In genomic region chrX:15663439-15663838, GRCh38 we compare ENCODE assay signal across 21 cellular contexts. TPM values are rescaled to one million over a fixed set of nuclear protein-coding genes. Genes with fewer than 3 reads are reported as not detected.
DNase-seq lines count a peak whose midpoint lies in the region; ATAC-seq, FAIRE-seq and TF ChIP-seq lines count a peak whose summit lies in the region.
"Had no signal": no experiment of that assay in that cellular context is flagged by ENCODE, and none has a peak within 500 bp of the region (broad histone marks: within the 10 kb centered on the region; RNA-seq: fewer than 3 reads in every experiment).

No MANE protein-coding gene starts in this region.

- FAIRE-seq in A549 (lab: Jason Lieb, UNC) = no peak
- FAIRE-seq: GM12891, GM19239, H1 had no signal

- H2AFZ ChIP-seq in PC-9 (no peak overlapping the region), hepatocyte (no peak overlapping the region)

- TF ChIP-seq RAD21 in A549 (conservative IDR thresholded peaks at IDR 0.05 in 1 of 2, IDR thresholded peaks at IDR 0.05 in 1 of 2) = no peak

- no peaks in the 10 kb centered on the region for H3K9me3 ChIP-seq in A549
- H3K9me3 ChIP-seq in PC-9 (ENCODE audit: insufficient read depth, low read depth) = no peaks in the 10 kb centered on the region
- no peaks in the 10 kb centered on the region for H3K9me3 ChIP-seq in endocrine pancreas (ENCODE audit: control insufficient read depth, low read length)
- no peaks in the 10 kb centered on the region for H3K9me3 ChIP-seq in hepatocyte (ENCODE audit: low read depth)
- H3K9me3 ChIP-seq in thyroid gland = no peaks in the 10 kb centered on the region
- H3K9me3 ChIP-seq: HAP-1 had no signal

- no peak overlapping the region for H3K9ac ChIP-seq in endocrine pancreas (ENCODE audit: control insufficient read depth, insufficient read depth, low read length)
- H3K9ac ChIP-seq: BLaER1 treated with 17β-estradiol and CSF1 and Interleukin-3, amounts not matched to agents 10 nM and 100 nM had no signal

- H3K36me3 ChIP-seq in PC-9 (ENCODE audit: low read depth) (no peaks in the 10 kb centered on the region), endocrine pancreas (ENCODE audit: control insufficient read depth, insufficient read depth, low read length) (no peaks in the 10 kb centered on the region), hepatocyte (replicated peaks; ENCODE audit: insufficient read depth, low read depth) (no peaks in the 10 kb centered on the region), thyroid gland (no peaks in the 10 kb centered on the region)
- H3K36me3 ChIP-seq: BLaER1 treated with 17β-estradiol and CSF1 and Interleukin-3, amounts not matched to agents 10 nM and 100 nM; HAP-1 had no signal

- no peak overlapping the region for H3K27ac ChIP-seq in A549
- peak overlapping the region; percentile 58 for H3K27ac ChIP-seq in PC-9
- H3K27ac ChIP-seq in hepatocyte = peak overlapping the region; percentile 89
- no peak overlapping the region for H3K27ac ChIP-seq in thyroid gland
- H3K27ac ChIP-seq: BLaER1 treated with 17β-estradiol and CSF1 and Interleukin-3, amounts not matched to agents 10 nM and 100 nM had no signal

- no peak for TF ChIP-seq EP300 in A549 (IDR thresholded peaks at IDR 0.05)

- no peaks in the 10 kb centered on the region for H3K27me3 ChIP-seq in PC-9 (ENCODE audit: insufficient read depth, low read depth)
- no peaks in the 10 kb centered on the region for H3K27me3 ChIP-seq in endocrine pancreas (ENCODE audit: control insufficient read depth, insufficient read depth, low read length)
- H3K27me3 ChIP-seq in hepatocyte = no peaks in the 10 kb centered on the region
- no peaks in the 10 kb centered on the region for H3K27me3 ChIP-seq in thyroid gland

- H3K9me2 ChIP-seq in PC-9 (ENCODE audit: insufficient read depth) (no peaks in the 10 kb centered on the region), hepatocyte (replicated peaks; ENCODE audit: insufficient read depth) (no peaks in the 10 kb centered on the region)

- no peak for DNase-seq in A549 (ENCODE audit: low read depth in 1 of 2, low spot score in 1 of 2)
- peak in 1 of 2 experiments; percentile 81 for DNase-seq in PC-9
- no peak for DNase-seq in hepatocyte (ENCODE audit: low spot score)
- DNase-seq in NCI-H345 treated with DMSO at 0.1 percent for 48 hours (lab: John Stamatoyannopoulos, UW; ENCODE audit: unreplicated experiment) = no peak
- DNase-seq in activated naive CD4-positive, alpha-beta T cell treated with anti-CD3 and anti-CD28 coated beads, Interleukin-2, amount 50 U/mL, for 16 hours = no peak
- no peak for DNase-seq in thyroid gland
- DNase-seq: 8988T; ACHN; Calu3; CD4-positive, CD25-positive, alpha-beta regulatory T cell; DMS 273 treated with DMSO at 0.1 percent for 48 hours had no signal

- POLR2A ChIA-PET in A549 (lab: Yijun Ruan, JAX) (no interaction called here), PC-9 (lab: Charles Lee; ENCODE audit: unreplicated experiment) (no interaction called here)

- no peak overlapping the region for H3K4me3 ChIP-seq in A549
- H3K4me3 ChIP-seq in PC-9 = no peak overlapping the region
- H3K4me3 ChIP-seq in endocrine pancreas (ENCODE audit: control insufficient read depth, insufficient read depth, low read length) = peak overlapping the region; percentile 67
- H3K4me3 ChIP-seq in hepatocyte = no peak overlapping the region
- H3K4me3 ChIP-seq in thyroid gland (replicated peaks in 1 of 3) = no peak overlapping the region
- H3K4me3 ChIP-seq: BLaER1 treated with 17β-estradiol and CSF1 and Interleukin-3, amounts not matched to agents 10 nM and 100 nM; HAP-1 had no signal

- H3F3A ChIP-seq in PC-9 (ENCODE audit: insufficient read depth, low read depth) = no peaks in the 10 kb centered on the region

- TF ChIP-seq CTCF in A549 (IDR thresholded peaks at IDR 0.05) (no peak), PC-9 (conservative IDR thresholded peaks at IDR 0.05) (no peak), hepatocyte (IDR thresholded peaks at IDR 0.05; ENCODE audit: poor library complexity) (no peak), thyroid gland (IDR thresholded peaks at IDR 0.05) (no peak)

- CTCF ChIA-PET in A549 (lab: Yijun Ruan, JAX) = no interaction called here
- CTCF ChIA-PET in PC-9 (lab: Charles Lee) = no interaction called here

- H3K4me1 ChIP-seq in A549 (peaks cover 7% of the 10 kb centered on the region; the same call in 2 of the 3 replicates), PC-9 (replicated peaks; ENCODE audit: insufficient read depth) (peaks cover 21% of the 10 kb centered on the region), endocrine pancreas (ENCODE audit: control insufficient read depth, insufficient read depth, low read length) (peaks cover 4% of the 10 kb centered on the region), hepatocyte (ENCODE audit: insufficient read depth) (peaks cover 13% of the 10 kb centered on the region), thyroid gland (no peaks in the 10 kb centered on the region)
- H3K4me1 ChIP-seq: BLaER1 treated with 17β-estradiol and CSF1 and Interleukin-3, amounts not matched to agents 10 nM and 100 nM; HAP-1 had no signal

- H4K20me1 ChIP-seq in PC-9 (ENCODE audit: insufficient read depth) = no peaks in the 10 kb centered on the region
- H4K20me1 ChIP-seq in hepatocyte (ENCODE audit: insufficient read depth, poor library complexity, severe bottlenecking) = no peaks in the 10 kb centered on the region

- BruUV-seq in PC-9 (replicated peaks; lab: Mats Ljungman, UMichigan) = no TSS peak

- no peak for TF ChIP-seq POLR2A in A549 (IDR thresholded peaks at IDR 0.05; ENCODE audit: low read length)
- TF ChIP-seq POLR2A in thyroid gland (IDR thresholded peaks at IDR 0.05) = no peak

- intact Hi-C loops in PC-9 (cut with micrococcal nuclease; ENCODE audit: unreplicated experiment) (no loop called here), thyroid gland (cut with DNase I) (no loop called here)

- ATAC-seq in A549 (no peak), HG02970 (IDR thresholded peaks at IDR 0.05; ENCODE audit: low FRiP score, unreplicated experiment) (no peak)

- H3K79me2 ChIP-seq in PC-9 (ENCODE audit: low read depth) = no peaks in the 10 kb centered on the region
- no peaks in the 10 kb centered on the region for H3K79me2 ChIP-seq in hepatocyte

- 39% methylated on average over 1 of the region's 1 CpG for WGBS in A549 (ENCODE audit: missing lambda C conversion rate)
- 79% methylated on average over 1 of the region's 1 CpG for WGBS in hepatocyte (ENCODE audit: low lambda C conversion rate, missing lambda C conversion rate)
- WGBS in thyroid gland, 2 donors = 93 to 94% methylated on average over 1 of the region's 1 CpG

- H3K4me2 ChIP-seq in A549 = 0 out of 3 replicates have a peak overlapping the region, but pooled peaks have one; percentile 18
- peak overlapping the region; percentile 40 for H3K4me2 ChIP-seq in PC-9
- H3K4me2 ChIP-seq in hepatocyte = peak overlapping the region; percentile 42
- H3K4me2 ChIP-seq: BLaER1 treated with 17β-estradiol and CSF1 and Interleukin-3, amounts not matched to agents 10 nM and 100 nM had no signal

TF ChIP-seq in A549, 52 proteins besides CTCF, POLR2A, EP300 and RAD21 (continues in another document):
- TF ChIP-seq NR3C1 (IDR thresholded peaks at IDR 0.05) (no peak), BHLHE40 (IDR thresholded peaks at IDR 0.05; ENCODE audit: low read depth, low read length) (no peak), NPAS2 (CRISPR knock-in tag; IDR thresholded peaks at IDR 0.05; ENCODE audit: borderline replicate concordance) (no peak), GATA3 (IDR thresholded peaks at IDR 0.05; ENCODE audit: borderline replicate concordance) (no peak), MAFK (IDR thresholded peaks at IDR 0.05; ENCODE audit: partially characterized antibody) (no peak), RFX5 (IDR thresholded peaks at IDR 0.05) (no peak), CHD2 (IDR thresholded peaks at IDR 0.05; ENCODE audit: low read length, partially characterized antibody) (no peak), HMGXB4 (CRISPR knock-in tag; IDR thresholded peaks at IDR 0.05; ENCODE audit: borderline replicate concordance) (no peak), MYC (IDR thresholded peaks at IDR 0.05; ENCODE audit: borderline replicate concordance, low read length) (no peak), PHF8 (IDR thresholded peaks at IDR 0.05; ENCODE audit: borderline replicate concordance, low read depth) (no peak), RARB (CRISPR knock-in tag; IDR thresholded peaks at IDR 0.05) (no peak), HEYL (CRISPR knock-in tag; IDR thresholded peaks at IDR 0.05) (no peak), E2F6 (IDR thresholded peaks at IDR 0.05; ENCODE audit: borderline replicate concordance, low read depth) (no peak)

RNA-seq across cellular contexts. Expression of gene CLTRN, which starts 1.2 kb away (rescaled TPM):
- 2.5 and 2.6 TPM in 2 replicates for polyA plus RNA-seq in A549 (2011; rRNA removed)
- 0.52 and 0.57 TPM in 2 replicates for polyA plus RNA-seq in A549 (2012; cell fraction: cytosol; rRNA removed)
- 0.32 and 0.38 TPM in 2 replicates for polyA plus RNA-seq in A549 (2012; cell fraction: nucleus; rRNA removed)
- polyA plus RNA-seq in A549 (2017; fragmentation: RNase III; extraction: RNeasy Plus Mini Kit Qiagen cat#74134 plus additional on column Dnase treatment) = 0.46 to 0.84 TPM (median 0.76 TPM) in 3 replicates
- 0.21 TPM in 1 of 2 replicates, not detected in the other for polyA minus RNA-seq in A549 (2011; rRNA and poly(A)+ RNA removed)
- 1.1 and 2.7 TPM in 2 replicates for total RNA-seq in PC-9 (2021)
- 30.5 and 37.4 TPM in 2 replicates for total RNA-seq in hepatocyte
- polyA plus RNA-seq in hepatocyte = 22.7 and 32.6 TPM in 2 replicates
- total RNA-seq in thyroid gland = 1 to 10 TPM in 2 of 4 donors, under 1 TPM in 2; 0.40 to 2.9 (median 1.2) TPM
- total RNA-seq: CD4-positive, CD25-positive, alpha-beta regulatory T cell; G401; HT1080 had no signal
- polyA plus RNA-seq: IgD-negative memory B cell had no signal

Comparison
In these comparisons a context has a peak if more than half of its experiments do, and no peak if none do; other contexts are left out.
1. H3K27ac ChIP-seq: peak in PC-9 (single experiment) and hepatocyte (single experiment); none in A549 (0 of 2) and thyroid gland (0 of 3).
2. Peak in every context shown above with its lines, with median percentiles within 50 percentile points of each other: H3K4me2 ChIP-seq.